In the genomic region with DNA sequence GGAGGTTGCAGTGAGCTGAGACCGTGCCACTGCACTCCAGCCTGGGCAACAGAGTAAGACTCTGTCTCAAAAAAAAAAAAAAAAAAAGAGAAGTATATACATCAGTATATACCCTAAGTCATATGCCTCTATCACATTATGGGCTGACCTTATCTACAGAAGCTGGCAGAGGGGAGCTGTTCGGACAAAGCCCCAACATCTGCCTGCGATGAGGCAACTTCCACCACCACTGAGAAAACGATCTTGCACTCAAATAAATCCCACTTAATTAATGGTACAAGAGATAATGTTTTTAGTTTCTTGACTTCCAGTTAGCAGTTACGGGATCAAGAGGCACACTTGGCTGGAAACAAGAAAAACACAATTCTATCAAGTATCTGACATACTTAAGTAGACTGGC, we compare ENCODE assay signal across 11 cellular contexts. TPM values are rescaled to one million over a fixed set of nuclear protein-coding genes. Genes with fewer than 3 reads are reported as not detected.
DNase-seq lines count a peak whose midpoint lies in the region; ATAC-seq and TF ChIP-seq lines count a peak whose summit lies in the region.
"Had no signal": no experiment of that assay in that cellular context is flagged by ENCODE, and none has a peak within 500 bp of the region (broad histone marks: within the 10 kb centered on the region; RNA-seq: fewer than 3 reads in every experiment).

No MANE protein-coding gene starts in this region.

- peaks cover 13 to 40% (median 24%) of the 10 kb centered on the region in 11 experiments; a peak in 21 of 22 replicates for H3K36me3 ChIP-seq in BLaER1 treated with 17β-estradiol and CSF1 and Interleukin-3, amounts not matched to agents 10 nM and 100 nM
- H3K36me3 ChIP-seq in naive thymus-derived CD4-positive, alpha-beta T cell (ENCODE audit: control insufficient read depth in 2 of 3, insufficient read depth in 3 of 3, low read length in 3 of 3) = peaks cover 0 to 11% (median 3%) of the 10 kb centered on the region in 3 experiments

- CTCF ChIA-PET in naive thymus-derived CD4-positive, alpha-beta T cell (lab: Charles Lee) = no interaction called here

- H3K9me3 ChIP-seq in BLaER1 treated with 17β-estradiol and CSF1 and Interleukin-3, amounts not matched to agents 10 nM and 100 nM (replicated peaks in 1 of 11) = no peaks in the 10 kb centered on the region
- no peaks in the 10 kb centered on the region for H3K9me3 ChIP-seq in naive thymus-derived CD4-positive, alpha-beta T cell (ENCODE audit: control insufficient read depth in 2 of 3, low read length in 3 of 3)

- H3K4me3 ChIP-seq in BLaER1 treated with 17β-estradiol and CSF1 and Interleukin-3, amounts not matched to agents 10 nM and 100 nM = peak overlapping the region in 7 of 10 experiments; percentile 81 to 94 (median 83); a peak in 9 of 20 replicates
- peak overlapping the region; percentile 99 for H3K4me3 ChIP-seq in HFF-Myc (replicated peaks; ENCODE audit: low read depth, low read length)
- H3K4me3 ChIP-seq in naive thymus-derived CD4-positive, alpha-beta T cell (ENCODE audit: low read length) = no peak overlapping the region

- H3K27ac ChIP-seq in BLaER1 treated with 17β-estradiol and CSF1 and Interleukin-3, amounts not matched to agents 10 nM and 100 nM = peak overlapping the region in 9 of 11 experiments; percentile 87 to 92 (median 88); a peak in 11 of 22 replicates
- no peak overlapping the region for H3K27ac ChIP-seq in naive thymus-derived CD4-positive, alpha-beta T cell (ENCODE audit: low read depth, low read length)
- H3K27ac ChIP-seq: brain microvascular endothelial cell had no signal

- H3K27me3 Mint-ChIP-seq in activated T-helper 1 cell treated with anti-CD3 and anti-CD28 coated beads, Interleukin-12 subunit alpha, Interleukin-12 subunit beta, Interleukin-2, Interleukin-4 antibody, amounts not matched to agents 30 ng/mL and 10 ng/mL and 1 ng/mL, durations not matched to agents 14 hours and 24 hours and 36 hours (ENCODE audit: insufficient read depth) = no peaks in the 10 kb centered on the region
- H3K27me3 Mint-ChIP-seq in naive thymus-derived CD4-positive, alpha-beta T cell = no peaks in the 10 kb centered on the region

- H3K9ac ChIP-seq in BLaER1 treated with 17β-estradiol and CSF1 and Interleukin-3, amounts not matched to agents 10 nM and 100 nM = peak overlapping the region in 9 of 11 experiments; percentile 6 to 94 (median 92); a peak in 13 of 22 replicates

- H3K9me3 Mint-ChIP-seq in activated T-helper 1 cell treated with anti-CD3 and anti-CD28 coated beads, Interleukin-12 subunit alpha, Interleukin-12 subunit beta, Interleukin-2, Interleukin-4 antibody, amounts not matched to agents 30 ng/mL and 10 ng/mL and 1 ng/mL, durations not matched to agents 14 hours and 24 hours and 36 hours = no peaks in the 10 kb centered on the region
- H3K9me3 Mint-ChIP-seq in naive thymus-derived CD4-positive, alpha-beta T cell = no peaks in the 10 kb centered on the region

- H3K4me1 Mint-ChIP-seq in activated T-helper 1 cell treated with anti-CD3 and anti-CD28 coated beads, Interleukin-12 subunit alpha, Interleukin-12 subunit beta, Interleukin-2, Interleukin-4 antibody, amounts not matched to agents 30 ng/mL and 10 ng/mL and 1 ng/mL, durations not matched to agents 14 hours and 24 hours and 36 hours (ENCODE audit: low read depth) = peaks cover 33% of the 10 kb centered on the region
- H3K4me1 Mint-ChIP-seq in naive thymus-derived CD4-positive, alpha-beta T cell = peaks cover 21 to 52% (median 33%) of the 10 kb centered on the region in 7 donors

- H3K4me3 Mint-ChIP-seq in activated T-helper 1 cell treated with anti-CD3 and anti-CD28 coated beads, Interleukin-12 subunit alpha, Interleukin-12 subunit beta, Interleukin-2, Interleukin-4 antibody, amounts not matched to agents 30 ng/mL and 10 ng/mL and 1 ng/mL, durations not matched to agents 14 hours and 24 hours and 36 hours = peak overlapping the region; percentile 99
- peak overlapping the region in 9 of 10 donors; percentile 1 to 95 (median 25) for H3K4me3 Mint-ChIP-seq in naive thymus-derived CD4-positive, alpha-beta T cell

- peaks cover 28 to 49% (median 38%) of the 10 kb centered on the region in 10 experiments for H3K4me1 ChIP-seq in BLaER1 treated with 17β-estradiol and CSF1 and Interleukin-3, amounts not matched to agents 10 nM and 100 nM
- peaks cover 25 to 33% of the 10 kb centered on the region in 2 donors for H3K4me1 ChIP-seq in naive thymus-derived CD4-positive, alpha-beta T cell (ENCODE audit: control insufficient read depth in 2 of 2, insufficient read depth in 2 of 2, low read length in 2 of 2)

- POLR2A ChIA-PET in naive thymus-derived CD4-positive, alpha-beta T cell (lab: Charles Lee) = interaction anchor here (2.0 to 2.8 kb wide), 2 partner anchors 16 to 18 kb away, joined by 7 to 16 read pairs; no protein-coding TSS in a partner anchor

- peaks cover 0 to 12% (median 0%) of the 10 kb centered on the region in 11 experiments; a peak in 4 of 22 replicates for H4K20me1 ChIP-seq in BLaER1 treated with 17β-estradiol and CSF1 and Interleukin-3, amounts not matched to agents 10 nM and 100 nM

- no peak for ATAC-seq in naive thymus-derived CD4-positive, alpha-beta T cell

- intact Hi-C loops in activated T-helper 1 cell treated with anti-CD3 and anti-CD28 coated beads, Interleukin-12 subunit alpha, Interleukin-12 subunit beta, Interleukin-2, Interleukin-4 antibody, amounts not matched to agents 30 ng/mL and 10 ng/mL and 1 ng/mL, durations not matched to agents 14 hours and 24 hours and 36 hours (cut with micrococcal nuclease) = no loop called here
- intact Hi-C loops in naive thymus-derived CD4-positive, alpha-beta T cell (cut with micrococcal nuclease) = loop anchor here in 1 of 2 donors (10.0 kb wide), 1 partner anchor 649 kb away; the partner anchor contains the start of gene DUSP7

- H3K36me3 Mint-ChIP-seq in activated T-helper 1 cell treated with anti-CD3 and anti-CD28 coated beads, Interleukin-12 subunit alpha, Interleukin-12 subunit beta, Interleukin-2, Interleukin-4 antibody, amounts not matched to agents 30 ng/mL and 10 ng/mL and 1 ng/mL, durations not matched to agents 14 hours and 24 hours and 36 hours (ENCODE audit: low read depth) = peaks cover 10% of the 10 kb centered on the region
- peaks cover 0 to 6% (median 0%) of the 10 kb centered on the region in 5 donors for H3K36me3 Mint-ChIP-seq in naive thymus-derived CD4-positive, alpha-beta T cell

- H3K27ac Mint-ChIP-seq in activated T-helper 1 cell treated with anti-CD3 and anti-CD28 coated beads, Interleukin-12 subunit alpha, Interleukin-12 subunit beta, Interleukin-2, Interleukin-4 antibody, amounts not matched to agents 30 ng/mL and 10 ng/mL and 1 ng/mL, durations not matched to agents 14 hours and 24 hours and 36 hours = no peak overlapping the region
- H3K27ac Mint-ChIP-seq in naive thymus-derived CD4-positive, alpha-beta T cell = peak overlapping the region in 4 of 9 donors; percentile 38 to 59 (median 53)

- DNase-seq in HFF-Myc (ENCODE audit: extremely low read depth, low read depth) (no peak), cerebellum (ENCODE audit: low spot score) (no peak), NCI-H69 (lab: John Stamatoyannopoulos, UW) (no peak)
- no peak for DNase-seq in activated T-helper 1 cell treated with anti-CD3 and anti-CD28 coated beads, Interleukin-12 subunit alpha, Interleukin-12 subunit beta, Interleukin-2, Interleukin-4 antibody, amounts not matched to agents 30 ng/mL and 10 ng/mL and 1 ng/mL, durations not matched to agents 14 hours and 24 hours and 36 hours (ENCODE audit: low spot score)
- no peak for DNase-seq in naive thymus-derived CD4-positive, alpha-beta T cell
- no peak for DNase-seq in activated CD4-positive, CD25-positive, alpha-beta regulatory T cell treated with anti-CD3 and anti-CD28 coated beads, Interleukin-2, amount 50 U/mL, for 72 hours
- DNase-seq: activated CD8-positive, alpha-beta memory T cell treated with anti-CD3 and anti-CD28 coated beads, Interleukin-2, amount 50 U/mL, for 4 hours; brain microvascular endothelial cell; mesendoderm; stimulated activated CD4-positive, alpha-beta T cell treated with anti-CD3 and anti-CD28 coated beads, Interleukin-4, amount 100 ng/mL, for 24 hours had no signal

- no peaks in the 10 kb centered on the region for H3K27me3 ChIP-seq in BLaER1 treated with 17β-estradiol and CSF1 and Interleukin-3, amounts not matched to agents 10 nM and 100 nM
- no peaks in the 10 kb centered on the region for H3K27me3 ChIP-seq in naive thymus-derived CD4-positive, alpha-beta T cell (ENCODE audit: control insufficient read depth in 2 of 2, insufficient read depth in 2 of 2, low read length in 2 of 2)
- H3K27me3 ChIP-seq: brain microvascular endothelial cell had no signal

- no peak for TF ChIP-seq CTCF in HFF-Myc (IDR thresholded peaks at IDR 0.05; ENCODE audit: low read depth, low read length, missing control alignments)

- H3K4me2 ChIP-seq in BLaER1 treated with 17β-estradiol and CSF1 and Interleukin-3, amounts not matched to agents 10 nM and 100 nM = peak overlapping the region; percentile 93 to 100 (median 97)

RNA-seq across cellular contexts. Expression of gene GLT8D1, which starts 2.2 kb away (rescaled TPM):
- 33.9 and 40.6 TPM in 2 replicates for total RNA-seq in activated T-helper 1 cell treated with anti-CD3 and anti-CD28 coated beads, Interleukin-12 subunit alpha, Interleukin-12 subunit beta, Interleukin-2, Interleukin-4 antibody, amounts not matched to agents 30 ng/mL and 10 ng/mL and 1 ng/mL, durations not matched to agents 14 hours and 24 hours and 36 hours
- total RNA-seq in naive thymus-derived CD4-positive, alpha-beta T cell = 10 to 100 TPM; 18.9 to 47.7 (median 45.2) TPM
- polyA plus RNA-seq in naive thymus-derived CD4-positive, alpha-beta T cell = 10 to 100 TPM; 62.5 to 80.9 TPM
- total RNA-seq in cerebellum = 60.0 TPM

RNA-seq across cellular contexts. Expression of gene SPCS1, which starts 2.5 kb away (rescaled TPM):
- total RNA-seq in activated T-helper 1 cell treated with anti-CD3 and anti-CD28 coated beads, Interleukin-12 subunit alpha, Interleukin-12 subunit beta, Interleukin-2, Interleukin-4 antibody, amounts not matched to agents 30 ng/mL and 10 ng/mL and 1 ng/mL, durations not matched to agents 14 hours and 24 hours and 36 hours = 122 and 132 TPM in 2 replicates
- total RNA-seq in naive thymus-derived CD4-positive, alpha-beta T cell = 10 to 100 TPM; 55.0 to 95.3 (median 78.2) TPM
- polyA plus RNA-seq in naive thymus-derived CD4-positive, alpha-beta T cell = 100 to 1,000 TPM; 339 to 379 TPM
- total RNA-seq in cerebellum = 31.2 TPM

RNA-seq across cellular contexts. Expression of gene GNL3, which starts 17.5 kb away (rescaled TPM):
- total RNA-seq in activated T-helper 1 cell treated with anti-CD3 and anti-CD28 coated beads, Interleukin-12 subunit alpha, Interleukin-12 subunit beta, Interleukin-2, Interleukin-4 antibody, amounts not matched to agents 30 ng/mL and 10 ng/mL and 1 ng/mL, durations not matched to agents 14 hours and 24 hours and 36 hours = 241 and 245 TPM in 2 replicates
- total RNA-seq in naive thymus-derived CD4-positive, alpha-beta T cell = 100 to 1,000 TPM in 2 of 5 experiments, 10 to 100 TPM in 3; 87.9 to 116 (median 97.2) TPM
- polyA plus RNA-seq in naive thymus-derived CD4-positive, alpha-beta T cell = 10 to 100 TPM; 60.0 to 84.2 TPM
- 50.2 TPM for total RNA-seq in cerebellum

RNA-seq across cellular contexts. Expression of gene PBRM1, which starts 17.6 kb away (rescaled TPM):
- 68.6 and 68.8 TPM in 2 replicates for total RNA-seq in activated T-helper 1 cell treated with anti-CD3 and anti-CD28 coated beads, Interleukin-12 subunit alpha, Interleukin-12 subunit beta, Interleukin-2, Interleukin-4 antibody, amounts not matched to agents 30 ng/mL and 10 ng/mL and 1 ng/mL, durations not matched to agents 14 hours and 24 hours and 36 hours
- total RNA-seq in naive thymus-derived CD4-positive, alpha-beta T cell = 10 to 100 TPM; 58.4 to 83.8 (median 74.2) TPM
- polyA plus RNA-seq in naive thymus-derived CD4-positive, alpha-beta T cell = 100 to 1,000 TPM in 1 of 2 donors, 10 to 100 TPM in 1; 94.0 to 109 TPM
- 157 TPM for total RNA-seq in cerebellum
